7 cellular contexts compared by ENCODE assay signal in genomic region chr15:92800666-92801065, GRCh38.
DNase-seq lines count a peak whose midpoint lies in the region; ATAC-seq, FAIRE-seq and TF ChIP-seq lines count a peak whose summit lies in the region.
"Not testable (repeated sequence)": the region's sequence is repeated elsewhere in the genome, so short reads cannot be mapped to it uniquely, and the experiment has no call there.

No MANE protein-coding gene starts in this region.

- not testable (repeated sequence) for H3K4me3 ChIP-seq in A549; RWPE2 (ENCODE audit: severe bottlenecking); mesenchymal stem cell (ENCODE audit: insufficient read depth in 1 of 2, low read depth in 1 of 2, low read length in 2 of 2); psoas muscle

- H3K4me1 ChIP-seq in A549: peaks cover 50% of the 10 kb centered on the region
- H3K4me1 ChIP-seq in RWPE2 (ENCODE audit: insufficient read depth, poor library complexity, severe bottlenecking): peaks cover 32% of the 10 kb centered on the region
- H3K4me1 ChIP-seq in mesenchymal stem cell (ENCODE audit: control insufficient read depth, insufficient read depth, low read depth, low read length): not testable (repeated sequence)
- peaks cover 41% of the 10 kb centered on the region for H3K4me1 ChIP-seq in psoas muscle

- peak overlapping the region; percentile 98 for H3K27ac Mint-ChIP-seq in HFFc6
- peak overlapping the region; percentile 35 for H3K27ac Mint-ChIP-seq in central memory CD8-positive, alpha-beta T cell (ENCODE audit: low read depth)

- not testable (repeated sequence) for H4K8ac ChIP-seq in mesenchymal stem cell (ENCODE audit: low read length)

- H3K14ac ChIP-seq in mesenchymal stem cell (ENCODE audit: low read length in 2 of 2): not testable (repeated sequence)

- H3K36me3 ChIP-seq in RWPE2 (ENCODE audit: low read depth); mesenchymal stem cell (ENCODE audit: control insufficient read depth in 1 of 2, insufficient read depth in 2 of 2, low read depth in 1 of 2, low read length in 2 of 2); psoas muscle (ENCODE audit: insufficient read depth in 1 of 2, low read depth in 1 of 2): not testable (repeated sequence)

- H3K9ac ChIP-seq in mesenchymal stem cell (ENCODE audit: low read length): peak overlapping the region; percentile 93

- intact Hi-C loops in psoas muscle (cut with DNase I): loop anchor here (5.0 to 10.0 kb wide), 3 partner anchors 207 to 227 kb away; no protein-coding TSS in a partner anchor

- peaks cover 47% of the 10 kb centered on the region for H3K4me1 Mint-ChIP-seq in HFFc6 (ENCODE audit: low read depth)
- peaks cover 12% of the 10 kb centered on the region for H3K4me1 Mint-ChIP-seq in central memory CD8-positive, alpha-beta T cell

- H3K9me3 ChIP-seq in A549; RWPE2 (ENCODE audit: severe bottlenecking); mesenchymal stem cell (ENCODE audit: control insufficient read depth, low read length); psoas muscle: not testable (repeated sequence)

- not testable (repeated sequence) for H3K79me1 ChIP-seq in mesenchymal stem cell (replicated peaks; ENCODE audit: low read length, poor library complexity, severe bottlenecking)

- not testable (repeated sequence) for H3K4me2 ChIP-seq in A549; mesenchymal stem cell (ENCODE audit: low read length, poor library complexity, severe bottlenecking)

- DNase-seq in A549 (ENCODE audit: low read depth in 1 of 2, low spot score in 1 of 2); HFFc6; central memory CD8-positive, alpha-beta T cell (ENCODE audit: low spot score in 2 of 2); mesenchymal stem cell; psoas muscle: not testable (repeated sequence)
- peak; percentile 21 for DNase-seq in RWPE2 (ENCODE audit: low spot score)
- DNase-seq in activated effector memory CD4-positive, alpha-beta T cell treated with anti-CD3 and anti-CD28 coated beads, Interleukin-2, amount 50 U/mL, for 16 hours: peak; percentile 34

- not testable (repeated sequence) for TF ChIP-seq POLR2A in A549 (IDR thresholded peaks at IDR 0.05; ENCODE audit: low read length)

- CTCF ChIA-PET in A549 (lab: Yijun Ruan, JAX): interaction anchor here (0.6 to 2.7 kb wide), 11 partner anchors 8 to 229 kb away, joined by 3 to 23 read pairs (median 3); no protein-coding TSS in a partner anchor

- TF ChIP-seq EP300 in A549 (IDR thresholded peaks at IDR 0.05): not testable (repeated sequence)

- not testable (repeated sequence) for H3K4ac ChIP-seq in mesenchymal stem cell (ENCODE audit: low read depth in 1 of 2, low read length in 2 of 2)

- FAIRE-seq in A549 (lab: Jason Lieb, UNC): not testable (repeated sequence)

- H4K91ac ChIP-seq in mesenchymal stem cell (ENCODE audit: low read length): not testable (repeated sequence)

- H3K23ac ChIP-seq in mesenchymal stem cell (ENCODE audit: low read length in 2 of 2): not testable (repeated sequence)

- POLR2A ChIA-PET in A549 (lab: Yijun Ruan, JAX): interaction anchor here (1.8 kb wide), 1 partner anchor 108 kb away, joined by 4 read pairs; no protein-coding TSS in a partner anchor

- H3K4me3 Mint-ChIP-seq in HFFc6: 0 out of 2 replicates have a peak overlapping the region, but pooled peaks have one; percentile 22
- H3K4me3 Mint-ChIP-seq in central memory CD8-positive, alpha-beta T cell: not testable (repeated sequence)

- not testable (repeated sequence) for H2AK5ac ChIP-seq in mesenchymal stem cell (ENCODE audit: low read length, severe bottlenecking)

- not testable (repeated sequence) for H3K9me3 Mint-ChIP-seq in HFFc6; central memory CD8-positive, alpha-beta T cell

- not testable (repeated sequence) for H2BK120ac ChIP-seq in mesenchymal stem cell (ENCODE audit: low read depth, low read length)

- not testable (repeated sequence) for H3K36me3 Mint-ChIP-seq in HFFc6 (ENCODE audit: low read depth); central memory CD8-positive, alpha-beta T cell (ENCODE audit: insufficient read depth)

- H3K18ac ChIP-seq in mesenchymal stem cell (ENCODE audit: low read depth in 1 of 2, low read length in 2 of 2): peak overlapping the region; percentile 15 to 54

- H2BK15ac ChIP-seq in mesenchymal stem cell (ENCODE audit: low read depth, poor library complexity, severe bottlenecking): peak overlapping the region; percentile 48

- not testable (repeated sequence) for H2AFZ ChIP-seq in mesenchymal stem cell (ENCODE audit: low read depth, low read length)

- 91% methylated on average over 11 of the region's 11 CpGs for WGBS in A549 (ENCODE audit: missing lambda C conversion rate)
- whole genome bisulfite sequencing in mesenchymal stem cell: 95% methylated on average over 9 of the region's 11 CpGs
- WGBS in psoas muscle, 3 donors: 94 to 98% (median 97%) methylated on average over 11 of the region's 11 CpGs

- H2BK12ac ChIP-seq in mesenchymal stem cell (ENCODE audit: low read length in 2 of 2): not testable (repeated sequence)

- not testable (repeated sequence) for H3K27me3 Mint-ChIP-seq in HFFc6 (ENCODE audit: insufficient read depth); central memory CD8-positive, alpha-beta T cell

- TF ChIP-seq RAD21 in A549 (conservative IDR thresholded peaks at IDR 0.05 in 1 of 2, IDR thresholded peaks at IDR 0.05 in 1 of 2): not testable (repeated sequence)

- H2BK5ac ChIP-seq in mesenchymal stem cell (ENCODE audit: low read depth, low read length, poor library complexity, severe bottlenecking): not testable (repeated sequence)

- not testable (repeated sequence) for ATAC-seq in A549; RWPE2 (ENCODE audit: low read depth); central memory CD8-positive, alpha-beta T cell (replicated peaks; ENCODE audit: extremely low read depth, poor library complexity, severe bottlenecking); psoas muscle

- TF ChIP-seq CTCF in A549 (IDR thresholded peaks at IDR 0.05); HFFc6 (IDR thresholded peaks at IDR 0.05); RWPE2 (IDR thresholded peaks at IDR 0.05; ENCODE audit: poor library complexity, severe bottlenecking); psoas muscle (IDR thresholded peaks at IDR 0.05): not testable (repeated sequence)

- peak overlapping the region; percentile 77 to 90 for H3K27ac ChIP-seq in A549
- peak overlapping the region; percentile 83 for H3K27ac ChIP-seq in RWPE2 (ENCODE audit: poor library complexity, severe bottlenecking)
- H3K27ac ChIP-seq in mesenchymal stem cell (ENCODE audit: low read length, poor library complexity, severe bottlenecking): not testable (repeated sequence)
- peak overlapping the region; percentile 92 for H3K27ac ChIP-seq in psoas muscle

- H3K27me3 ChIP-seq in RWPE2 (ENCODE audit: insufficient read depth, poor library complexity, severe bottlenecking); mesenchymal stem cell (ENCODE audit: control insufficient read depth in 1 of 2, insufficient read depth in 1 of 2, low read length in 2 of 2); psoas muscle (ENCODE audit: insufficient read depth in 3 of 3, low read length in 2 of 3): not testable (repeated sequence)

TF ChIP-seq in A549, 52 proteins besides CTCF, POLR2A, EP300 and RAD21:
- TF ChIP-seq TP53 (CRISPR knock-in tag; IDR thresholded peaks at IDR 0.05): 0 out of 2 replicates have a peak, but pooled peaks have one; percentile 14
